ENCODE assay signal across 12 cellular contexts in the genomic region with DNA sequence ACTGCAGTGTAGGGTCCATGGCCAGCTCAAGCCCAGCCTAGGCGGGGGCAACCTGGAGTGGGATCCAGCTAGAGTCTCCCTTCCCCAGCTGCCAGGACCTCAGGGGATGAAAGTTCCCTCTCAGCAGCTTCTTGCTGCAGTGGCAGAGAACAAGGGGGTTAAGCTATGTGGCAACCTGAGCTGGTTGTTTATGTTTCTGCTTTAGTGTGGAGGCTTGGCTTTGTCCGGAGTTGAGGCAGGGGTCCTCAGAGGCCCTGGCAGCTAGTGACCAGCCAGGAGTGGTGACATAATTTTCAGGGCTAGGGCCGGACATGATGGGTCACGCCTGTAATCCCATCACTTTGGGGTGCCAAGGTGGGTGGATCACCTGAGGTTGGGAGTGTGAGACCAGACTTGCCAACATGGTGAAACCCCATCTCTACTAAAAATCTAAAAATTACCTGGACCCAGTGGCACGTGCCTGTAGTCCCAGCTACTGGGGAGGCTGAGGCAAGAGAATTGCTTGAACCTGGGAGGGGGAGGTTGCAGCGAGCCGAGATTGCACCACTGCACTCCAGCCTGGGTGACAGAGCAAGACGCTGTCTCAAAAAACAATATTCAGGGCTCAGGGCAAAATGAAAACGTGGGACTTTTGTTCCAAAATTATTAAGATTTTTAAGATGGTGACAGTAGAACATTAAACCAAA.
"Had no signal": no experiment of that assay in that cellular context is flagged by ENCODE, and none has a peak within 500 bp of the region (broad histone marks: within the 10 kb centered on the region; RNA-seq: fewer than 3 reads in every experiment).

No MANE protein-coding gene starts in this region.

- H3K36me3 ChIP-seq: ascending aorta, left lung, transverse colon had no signal

- DNase-seq: activated CD4-positive, CD25-positive, alpha-beta regulatory T cell treated with anti-CD3 and anti-CD28 coated beads, Interleukin-2, amount 50 U/mL, for 72 hours; activated naive CD4-positive, alpha-beta T cell treated with anti-CD3 and anti-CD28 coated beads for 36 hours; activated naive CD8-positive, alpha-beta T cell treated with anti-CD3 and anti-CD28 coated beads, Interleukin-2, amount 50 U/mL, for 24 hours; activated T-cell treated with anti-CD3 and anti-CD28 coated beads for 4 hours; islet precursor cell; left lung; stimulated activated CD4-positive, alpha-beta T cell treated with anti-CD3 and anti-CD28 coated beads, Interleukin-2, amount 100 ng/mL, for 48 hours; stimulated activated naive B cell treated with anti-CD40 and anti-IgM and Interleukin-4, amounts not matched to agents 10 μg/mL and 1 μg/mL and 100 μg/mL, for 72 hours; transverse colon had no signal

- ATAC-seq: activated naive CD8-positive, alpha-beta T cell treated with anti-CD3 and anti-CD28 coated beads, Interleukin-2, amount 50 U/mL, for 24 hours; left lung; stimulated activated naive B cell treated with anti-CD40 and anti-IgM and Interleukin-4, amounts not matched to agents 10 μg/mL and 1 μg/mL and 100 μg/mL, for 72 hours had no signal

- H3K4me1 Mint-ChIP-seq: neural crest cell had no signal

- H3K27ac Mint-ChIP-seq: activated naive CD4-positive, alpha-beta T cell treated with anti-CD3 and anti-CD28 coated beads for 36 hours; activated naive CD8-positive, alpha-beta T cell treated with anti-CD3 and anti-CD28 coated beads, Interleukin-2, amount 50 U/mL, for 24 hours; stimulated activated naive B cell treated with anti-CD40 and anti-IgM and Interleukin-4, amounts not matched to agents 10 μg/mL and 1 μg/mL and 100 μg/mL, for 72 hours; T-helper 2 cell treated with Interferon-gamma antibody and Interleukin-4, amounts not matched to agents 5 μg/mL and 100 μg/mL, for 36 hours had no signal

- H3K9me3 ChIP-seq: ascending aorta, left lung, transverse colon had no signal

- H3K4me3 Mint-ChIP-seq: activated naive CD4-positive, alpha-beta T cell treated with anti-CD3 and anti-CD28 coated beads for 36 hours; activated naive CD8-positive, alpha-beta T cell treated with anti-CD3 and anti-CD28 coated beads, Interleukin-2, amount 50 U/mL, for 24 hours; neural crest cell; stimulated activated naive B cell treated with anti-CD40 and anti-IgM and Interleukin-4, amounts not matched to agents 10 μg/mL and 1 μg/mL and 100 μg/mL, for 72 hours; T-helper 2 cell treated with Interferon-gamma antibody and Interleukin-4, amounts not matched to agents 5 μg/mL and 100 μg/mL, for 36 hours had no signal

- H3K4me3 ChIP-seq: ascending aorta, left lung, transverse colon had no signal

- H3K36me3 Mint-ChIP-seq: stimulated activated naive B cell treated with anti-CD40 and anti-IgM and Interleukin-4, amounts not matched to agents 10 μg/mL and 1 μg/mL and 100 μg/mL, for 72 hours had no signal

- H3K9me3 Mint-ChIP-seq: activated naive CD4-positive, alpha-beta T cell treated with anti-CD3 and anti-CD28 coated beads for 36 hours; activated naive CD8-positive, alpha-beta T cell treated with anti-CD3 and anti-CD28 coated beads, Interleukin-2, amount 50 U/mL, for 24 hours; neural crest cell; stimulated activated naive B cell treated with anti-CD40 and anti-IgM and Interleukin-4, amounts not matched to agents 10 μg/mL and 1 μg/mL and 100 μg/mL, for 72 hours; T-helper 2 cell treated with Interferon-gamma antibody and Interleukin-4, amounts not matched to agents 5 μg/mL and 100 μg/mL, for 36 hours had no signal

- H3K27me3 ChIP-seq: ascending aorta, left lung, transverse colon had no signal
